Comparison of ENCODE assay signal across 15 cellular contexts in genomic region chr19:43047966-43048365, GRCh38. TPM values are rescaled to one million over a fixed set of nuclear protein-coding genes. Genes with fewer than 3 reads are reported as not detected.
"Had no signal": no experiment of that assay in that cellular context is flagged by ENCODE, and none has a peak within 500 bp of the region (broad histone marks: within the 10 kb centered on the region; RNA-seq: fewer than 3 reads in every experiment).

No MANE protein-coding gene starts in this region.

RNA-seq across cellular contexts. Expression of gene PSG11, which starts 21.7 kb away (rescaled TPM):
- total RNA-seq: stomach, subcutaneous adipose tissue, suprapubic skin, temporal lobe, testis, thoracic aorta, thyroid gland, tibial nerve, transverse colon, upper lobe of left lung, upper lobe of right lung, ureter, urinary bladder, uterus, vagina had no signal
- polyA plus RNA-seq: stomach, urinary bladder had no signal

RNA-seq across cellular contexts. Expression of gene PSG2, which starts 34.5 kb away (rescaled TPM):
- total RNA-seq: stomach, subcutaneous adipose tissue, temporal lobe, testis, thoracic aorta, thyroid gland, tibial nerve, transverse colon, upper lobe of left lung, upper lobe of right lung, ureter, urinary bladder, uterus, vagina had no signal
- polyA plus RNA-seq: stomach, urinary bladder had no signal
